ENCODE assay signal across 18 cellular contexts in the genomic region with DNA sequence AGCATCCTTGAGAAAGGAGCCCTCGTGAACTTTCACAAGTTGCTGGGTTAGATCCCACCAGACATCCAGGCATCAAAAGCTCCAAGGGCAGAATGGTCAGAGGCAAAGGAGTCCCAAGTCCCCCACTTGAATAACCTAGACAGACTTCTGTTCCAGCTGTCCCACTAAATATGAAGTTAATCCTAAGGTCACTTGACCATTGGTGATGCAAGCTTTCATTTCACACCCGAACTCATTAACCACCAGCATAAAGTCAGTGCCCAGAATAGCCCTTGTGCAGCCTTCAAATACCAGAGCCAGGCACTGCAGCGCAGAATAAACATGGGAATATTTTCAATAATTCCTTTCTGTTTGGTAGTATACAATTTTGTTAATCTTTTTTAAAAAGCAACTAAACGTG. TPM values are rescaled to one million over a fixed set of nuclear protein-coding genes. Genes with fewer than 3 reads are reported as not detected.
DNase-seq lines count a peak whose midpoint lies in the region; ATAC-seq and TF ChIP-seq lines count a peak whose summit lies in the region.
"Had no signal": no experiment of that assay in that cellular context is flagged by ENCODE, and none has a peak within 500 bp of the region (broad histone marks: within the 10 kb centered on the region; RNA-seq: fewer than 3 reads in every experiment).

No MANE protein-coding gene starts in this region.

- H3K4me2 ChIP-seq in mesenchymal stem cell (ENCODE audit: low read length, poor library complexity, severe bottlenecking), result peak overlapping the region; percentile 53
- no peak overlapping the region for H3K4me2 ChIP-seq in neural progenitor cell
- H3K4me2 ChIP-seq: KMS-11 had no signal

- no peak overlapping the region for H3K27ac Mint-ChIP-seq in neural progenitor cell
- H3K27ac Mint-ChIP-seq: CD4-positive, alpha-beta T cell had no signal

- H3K27ac ChIP-seq in right atrium auricular region (no peak overlapping the region), heart right ventricle (peak overlapping the region in 3 of 10 donors; percentile 3 to 44 (median 36)), mesenchymal stem cell (ENCODE audit: low read length, poor library complexity, severe bottlenecking) (peak overlapping the region; percentile 42), neural progenitor cell (no peak overlapping the region)
- H3K27ac ChIP-seq: KMS-11 had no signal

- no peak overlapping the region for H2BK15ac ChIP-seq in mesenchymal stem cell (ENCODE audit: low read depth, poor library complexity, severe bottlenecking)

- no peak for TF ChIP-seq CTCF in right atrium auricular region (IDR thresholded peaks at IDR 0.05)
- no peak for TF ChIP-seq CTCF in heart right ventricle (IDR thresholded peaks at IDR 0.05)
- no peak for TF ChIP-seq CTCF in neural progenitor cell (IDR thresholded peaks at IDR 0.05)

- no peak overlapping the region for H3K23ac ChIP-seq in mesenchymal stem cell (ENCODE audit: low read length in 2 of 2)

- no peaks in the 10 kb centered on the region for H3K9me3 ChIP-seq in right atrium auricular region
- no peaks in the 10 kb centered on the region for H3K9me3 ChIP-seq in heart right ventricle
- H3K9me3 ChIP-seq in mesenchymal stem cell (ENCODE audit: control insufficient read depth, low read length), result no peaks in the 10 kb centered on the region
- H3K9me3 ChIP-seq in neural progenitor cell (ENCODE audit: low read depth), result no peaks in the 10 kb centered on the region
- H3K9me3 ChIP-seq: Caco-2 had no signal

- no peak overlapping the region for H2BK12ac ChIP-seq in mesenchymal stem cell (ENCODE audit: low read length in 2 of 2)

- H4K20me1 ChIP-seq in neural progenitor cell (ENCODE audit: low read depth), result no peaks in the 10 kb centered on the region

- no peaks in the 10 kb centered on the region for H3K36me3 Mint-ChIP-seq in neural progenitor cell

- no peak overlapping the region for H3K9ac ChIP-seq in mesenchymal stem cell (ENCODE audit: low read length)
- no peak overlapping the region for H3K9ac ChIP-seq in neural progenitor cell
- H3K9ac ChIP-seq: KMS-11 had no signal

- H2AK5ac ChIP-seq in mesenchymal stem cell (ENCODE audit: low read length, severe bottlenecking), result peak overlapping the region; percentile 92

- no peak overlapping the region for H4K91ac ChIP-seq in mesenchymal stem cell (ENCODE audit: low read length)

- H3K4me3 Mint-ChIP-seq in neural progenitor cell, result no peak overlapping the region
- H3K4me3 Mint-ChIP-seq: CD4-positive, alpha-beta T cell had no signal

- H3K18ac ChIP-seq in mesenchymal stem cell (ENCODE audit: low read depth in 1 of 2, low read length in 2 of 2), result no peak overlapping the region

- peaks cover 6% of the 10 kb centered on the region for H3F3A ChIP-seq in neural progenitor cell (ENCODE audit: low read depth)

- no peaks in the 10 kb centered on the region for H3K36me3 ChIP-seq in right atrium auricular region
- peaks cover 0 to 43% (median 4%) of the 10 kb centered on the region in 9 donors for H3K36me3 ChIP-seq in heart right ventricle
- H3K36me3 ChIP-seq in mesenchymal stem cell (ENCODE audit: control insufficient read depth in 1 of 2, insufficient read depth in 2 of 2, low read depth in 1 of 2, low read length in 2 of 2), result peaks cover 4 to 38% of the 10 kb centered on the region in 2 experiments
- H3K36me3 ChIP-seq in neural progenitor cell, result peaks cover 3% of the 10 kb centered on the region

- H3K79me2 ChIP-seq in neural progenitor cell (ENCODE audit: low read depth), result no peaks in the 10 kb centered on the region

- H2BK120ac ChIP-seq in mesenchymal stem cell (ENCODE audit: low read depth, low read length), result no peak overlapping the region

- H3K9me3 Mint-ChIP-seq in neural progenitor cell, result no peaks in the 10 kb centered on the region
- H3K9me3 Mint-ChIP-seq: CD4-positive, alpha-beta T cell had no signal

- no peak overlapping the region for H4K8ac ChIP-seq in mesenchymal stem cell (ENCODE audit: low read length)

- peaks cover 7% of the 10 kb centered on the region for H3K4me1 Mint-ChIP-seq in neural progenitor cell

- ATAC-seq in Right ventricle myocardium superior (ENCODE audit: poor library complexity) (peak; percentile 80), heart right ventricle (peak; percentile 35 to 87 (median 68)), GM19035 (IDR thresholded peaks at IDR 0.05; ENCODE audit: unreplicated experiment) (no peak)

- peak overlapping the region; percentile 61 for H2BK5ac ChIP-seq in mesenchymal stem cell (ENCODE audit: low read depth, low read length, poor library complexity, severe bottlenecking)

- H3K4me1 ChIP-seq in right atrium auricular region (peaks cover 0 to 1% of the 10 kb centered on the region in 2 donors), heart right ventricle (peaks cover 0 to 19% (median 4%) of the 10 kb centered on the region in 9 donors), mesenchymal stem cell (ENCODE audit: control insufficient read depth, insufficient read depth, low read depth, low read length) (peaks cover 8% of the 10 kb centered on the region), neural progenitor cell (no peaks in the 10 kb centered on the region)
- H3K4me1 ChIP-seq: Caco-2 had no signal

- H3K4me3 ChIP-seq in right atrium auricular region, result no peak overlapping the region
- no peak overlapping the region for H3K4me3 ChIP-seq in heart right ventricle
- no peak overlapping the region for H3K4me3 ChIP-seq in mesenchymal stem cell (ENCODE audit: insufficient read depth in 1 of 2, low read depth in 1 of 2, low read length in 2 of 2)
- H3K4me3 ChIP-seq in neural progenitor cell, result no peak overlapping the region

- H3K14ac ChIP-seq in mesenchymal stem cell (ENCODE audit: low read length in 2 of 2), result no peak overlapping the region

- intact Hi-C loops in Right ventricle myocardium superior (cut with DNase I) (loop anchor here (10.0 kb wide), 1 partner anchor 937 kb away; the partner anchor contains the start of gene C7), heart right ventricle (cut with DNase I) (loop anchor here in 9 of 10 donors (5.0 to 10.0 kb wide), 8 partner anchors 129 to 939 kb away; partner anchors contain the start of gene C7 (in 3 of the 9))

- DNase-seq in Right ventricle myocardium superior (no peak), right atrium auricular region (ENCODE audit: low spot score) (no peak), heart right ventricle (no peak), mesenchymal stem cell (no peak), putamen (ENCODE audit: low spot score) (no peak), neural progenitor cell (ENCODE audit: low spot score) (no peak), midbrain (lab: John Stamatoyannopoulos, UW) (no peak)
- DNase-seq: Caco-2; CD4-positive, alpha-beta T cell; NCI-H1048; NCI-H1436; NCI-H1930; NCI-H226; NCI-H524; NCI-H82; SIG-M5 had no signal

- H2AFZ ChIP-seq in mesenchymal stem cell (ENCODE audit: low read depth, low read length) (no peak overlapping the region), neural progenitor cell (replicated peaks) (no peak overlapping the region)

- WGBS in heart right ventricle, 2 donors, result 74 to 81% methylated on average over 4 of the region's 4 CpGs
- 85% methylated on average over 2 of the region's 4 CpGs for WGBS in mesenchymal stem cell

- H3K4ac ChIP-seq in mesenchymal stem cell (ENCODE audit: low read depth in 1 of 2, low read length in 2 of 2), result no peak overlapping the region

- H3K27me3 ChIP-seq in right atrium auricular region, result no peaks in the 10 kb centered on the region
- no peaks in the 10 kb centered on the region for H3K27me3 ChIP-seq in heart right ventricle
- H3K27me3 ChIP-seq in mesenchymal stem cell (ENCODE audit: control insufficient read depth in 1 of 2, insufficient read depth in 1 of 2, low read length in 2 of 2), result no peaks in the 10 kb centered on the region
- H3K27me3 ChIP-seq in neural progenitor cell, result no peaks in the 10 kb centered on the region

- H3K79me1 ChIP-seq in mesenchymal stem cell (replicated peaks; ENCODE audit: low read length, poor library complexity, severe bottlenecking), result peaks cover 2% of the 10 kb centered on the region

- H3K27me3 Mint-ChIP-seq in neural progenitor cell (ENCODE audit: insufficient read depth, low read depth), result no peaks in the 10 kb centered on the region
- H3K27me3 Mint-ChIP-seq: CD4-positive, alpha-beta T cell had no signal

RNA-seq across cellular contexts. Expression of gene OXCT1, which starts 28.9 kb away (rescaled TPM):
- total RNA-seq in Right ventricle myocardium superior (116 TPM), right atrium auricular region (100 to 1,000 TPM in 1 of 2 donors, 10 to 100 TPM in 1; 32.8 to 161 TPM), heart right ventricle (100 to 1,000 TPM in 9 of 10 donors, 10 to 100 TPM in 1; 93.2 to 340 (median 261) TPM), neural progenitor cell (ENCODE audit: low replicate concordance) (32.0 and 39.9 TPM in 2 replicates)
- 100 to 1,000 TPM in 1 of 2 donors, 10 to 100 TPM in 1; 22.2 to 102 TPM for polyA plus RNA-seq in heart right ventricle
- polyA plus RNA-seq in mesenchymal stem cell (2013, experiment 1 of 2), result 11.0 TPM
- 10.8 TPM for polyA plus RNA-seq in mesenchymal stem cell (2013, experiment 2 of 2)
